In genomic region chr15:64855206-64856000, GRCh38 we compare ENCODE assay signal across 10 cellular contexts. TPM values are rescaled to one million over a fixed set of nuclear protein-coding genes. Genes with fewer than 3 reads are reported as not detected.
DNase-seq lines count a peak whose midpoint lies in the region; ATAC-seq and TF ChIP-seq lines count a peak whose summit lies in the region.
"Had no signal": no experiment of that assay in that cellular context is flagged by ENCODE, and none has a peak within 500 bp of the region (broad histone marks: within the 10 kb centered on the region; RNA-seq: fewer than 3 reads in every experiment).

No MANE protein-coding gene starts in this region.

- H3K36me3 Mint-ChIP-seq in CD14-positive monocyte (peaks cover 86 to 99% of the 10 kb centered on the region in 2 donors), endothelial cell (ENCODE audit: low read depth, unreplicated experiment) (peaks cover 43% of the 10 kb centered on the region)

- intact Hi-C loops in CD14-positive monocyte (cut with micrococcal nuclease) = no loop called here
- intact Hi-C loops in esophagus muscularis mucosa (cut with DNase I) = no loop called here
- intact Hi-C loops in prostate gland (cut with DNase I) = no loop called here

- H3K9me3 Mint-ChIP-seq in CD14-positive monocyte (no peaks in the 10 kb centered on the region), endothelial cell (ENCODE audit: unreplicated experiment) (no peaks in the 10 kb centered on the region)
- H3K9me3 Mint-ChIP-seq: activated naive CD8-positive, alpha-beta T cell treated with anti-CD3 and anti-CD28 coated beads, Interleukin-2, amount 50 U/mL, for 24 hours had no signal

- H3K36me3 ChIP-seq in esophagus muscularis mucosa = peaks cover 15 to 67% (median 48%) of the 10 kb centered on the region in 4 donors
- H3K36me3 ChIP-seq in prostate gland = no peaks in the 10 kb centered on the region

- TF ChIP-seq POLR2A in esophagus muscularis mucosa (IDR thresholded peaks at IDR 0.05; ENCODE audit: low read depth) (no peak), prostate gland (IDR thresholded peaks at IDR 0.05) (no peak)

- ATAC-seq in GM19395 (IDR thresholded peaks at IDR 0.05; ENCODE audit: unreplicated experiment) (no peak), HG03571 (IDR thresholded peaks at IDR 0.05; ENCODE audit: unreplicated experiment) (no peak)
- ATAC-seq: activated naive CD8-positive, alpha-beta T cell treated with anti-CD3 and anti-CD28 coated beads, Interleukin-2, amount 50 U/mL, for 24 hours had no signal

- H3K27ac ChIP-seq in esophagus muscularis mucosa (replicated peaks in 1 of 4) (peak overlapping the region; percentile 79 to 98 (median 92)), prostate gland (peak overlapping the region; percentile 55 to 65)

- H3K27ac Mint-ChIP-seq in CD14-positive monocyte (peak overlapping the region in 5 of 7 donors; percentile 77 to 93 (median 90)), endothelial cell (ENCODE audit: unreplicated experiment) (no peak overlapping the region)
- H3K27ac Mint-ChIP-seq: activated naive CD8-positive, alpha-beta T cell treated with anti-CD3 and anti-CD28 coated beads, Interleukin-2, amount 50 U/mL, for 24 hours had no signal

- no peaks in the 10 kb centered on the region for H3K27me3 ChIP-seq in esophagus muscularis mucosa
- H3K27me3 ChIP-seq in prostate gland (replicated peaks; ENCODE audit: insufficient read depth) = no peaks in the 10 kb centered on the region

- TF ChIP-seq CTCF in CD14-positive monocyte (IDR thresholded peaks at IDR 0.05) (no peak), esophagus muscularis mucosa (IDR thresholded peaks at IDR 0.05) (no peak), prostate gland (IDR thresholded peaks at IDR 0.05) (no peak), endothelial cell (IDR thresholded peaks at IDR 0.05; ENCODE audit: unreplicated experiment) (no peak)

- H3K27me3 Mint-ChIP-seq in CD14-positive monocyte (ENCODE audit: low read depth in 3 of 3) = peaks cover 0 to 4% (median 0%) of the 10 kb centered on the region in 3 donors
- peaks cover 5% of the 10 kb centered on the region for H3K27me3 Mint-ChIP-seq in endothelial cell (ENCODE audit: unreplicated experiment)
- H3K27me3 Mint-ChIP-seq: activated naive CD8-positive, alpha-beta T cell treated with anti-CD3 and anti-CD28 coated beads, Interleukin-2, amount 50 U/mL, for 24 hours had no signal

- DNase-seq in CD14-positive monocyte (ENCODE audit: low spot score) = no peak
- DNase-seq in M059J (ENCODE audit: low read depth) = peak; percentile 41
- no peak for DNase-seq in esophagus muscularis mucosa (ENCODE audit: extremely low spot score)
- DNase-seq in prostate gland (ENCODE audit: low spot score) = no peak
- DNase-seq in endothelial cell (ENCODE audit: low spot score) = no peak
- no peak for DNase-seq in OCI-M2 (lab: John Stamatoyannopoulos, UW; ENCODE audit: unreplicated experiment)
- DNase-seq: activated naive CD8-positive, alpha-beta T cell treated with anti-CD3 and anti-CD28 coated beads, Interleukin-2, amount 50 U/mL, for 24 hours; NCI-H187 had no signal

- no peaks in the 10 kb centered on the region for H3K9me3 ChIP-seq in esophagus muscularis mucosa
- H3K9me3 ChIP-seq in prostate gland = no peaks in the 10 kb centered on the region

- no peak overlapping the region for H3K4me3 ChIP-seq in esophagus muscularis mucosa
- H3K4me3 ChIP-seq in prostate gland = no peak overlapping the region

- H3K4me1 Mint-ChIP-seq in CD14-positive monocyte = peaks cover 86% of the 10 kb centered on the region
- H3K4me1 Mint-ChIP-seq in endothelial cell (ENCODE audit: unreplicated experiment) = peaks cover 36% of the 10 kb centered on the region

- H3K4me1 ChIP-seq in esophagus muscularis mucosa (peaks cover 83 to 100% (median 100%) of the 10 kb centered on the region in 4 donors), prostate gland (replicated peaks) (no peaks in the 10 kb centered on the region)

- 69% methylated on average over 6 of the region's 7 CpGs for WGBS in esophagus muscularis mucosa
- WGBS in prostate gland = 63% methylated on average over 7 of the region's 7 CpGs

- no peak overlapping the region for H3K4me3 Mint-ChIP-seq in CD14-positive monocyte
- H3K4me3 Mint-ChIP-seq in endothelial cell (ENCODE audit: unreplicated experiment) = no peak overlapping the region
- H3K4me3 Mint-ChIP-seq: activated naive CD8-positive, alpha-beta T cell treated with anti-CD3 and anti-CD28 coated beads, Interleukin-2, amount 50 U/mL, for 24 hours had no signal

- no peak for TF ChIP-seq EP300 in esophagus muscularis mucosa (IDR thresholded peaks at IDR 0.05)

RNA-seq across cellular contexts. Expression of gene PLEKHO2, which starts 13.7 kb away (rescaled TPM):
- 10 to 100 TPM; 78.0 to 93.5 TPM for polyA plus RNA-seq in CD14-positive monocyte
- total RNA-seq in M059J (2014; rRNA removed; shearing (Covaris generic)) = 8.7 and 14.0 TPM in 2 replicates
- total RNA-seq in esophagus muscularis mucosa = 100 to 1,000 TPM in 1 of 4 donors, 10 to 100 TPM in 3; 41.5 to 103 (median 51.2) TPM
- total RNA-seq in prostate gland = 10 to 100 TPM in 1 of 2 donors, 1 to 10 TPM in 1; 8.6 to 31.8 TPM
- 33.4 TPM for total RNA-seq in endothelial cell (ENCODE audit: unreplicated experiment)

RNA-seq across cellular contexts. Expression of gene PIF1, which starts 30.0 kb away (rescaled TPM):
- polyA plus RNA-seq in CD14-positive monocyte = under 1 TPM in 1 of 2 donors, not detected in 1; 0.13 TPM
- 9.0 and 11.1 TPM in 2 replicates for total RNA-seq in M059J (2014; rRNA removed; shearing (Covaris generic))
- total RNA-seq in esophagus muscularis mucosa (1 to 10 TPM in 3 of 4 donors, under 1 TPM in 1; 0.78 to 4.4 (median 2.0) TPM), prostate gland (1 to 10 TPM in 1 of 2 donors, under 1 TPM in 1; 0.82 to 9.8 TPM), endothelial cell (ENCODE audit: unreplicated experiment) (4.8 TPM)

RNA-seq across cellular contexts. Expression of gene ANKDD1A, which starts 56.3 kb away (rescaled TPM):
- under 1 TPM; 0.49 to 0.90 TPM for polyA plus RNA-seq in CD14-positive monocyte
- total RNA-seq in M059J (2014; rRNA removed; shearing (Covaris generic)) = 2.1 and 2.3 TPM in 2 replicates
- 10 to 100 TPM in 3 of 4 donors, 1 to 10 TPM in 1; 10.0 to 14.7 (median 11.0) TPM for total RNA-seq in esophagus muscularis mucosa
- total RNA-seq in prostate gland = 10 to 100 TPM in 1 of 2 donors, 1 to 10 TPM in 1; 3.3 to 23.9 TPM
- total RNA-seq in endothelial cell (ENCODE audit: unreplicated experiment) = 6.9 TPM
